ENCODE assay signal across 8 cellular contexts in the genomic region with DNA sequence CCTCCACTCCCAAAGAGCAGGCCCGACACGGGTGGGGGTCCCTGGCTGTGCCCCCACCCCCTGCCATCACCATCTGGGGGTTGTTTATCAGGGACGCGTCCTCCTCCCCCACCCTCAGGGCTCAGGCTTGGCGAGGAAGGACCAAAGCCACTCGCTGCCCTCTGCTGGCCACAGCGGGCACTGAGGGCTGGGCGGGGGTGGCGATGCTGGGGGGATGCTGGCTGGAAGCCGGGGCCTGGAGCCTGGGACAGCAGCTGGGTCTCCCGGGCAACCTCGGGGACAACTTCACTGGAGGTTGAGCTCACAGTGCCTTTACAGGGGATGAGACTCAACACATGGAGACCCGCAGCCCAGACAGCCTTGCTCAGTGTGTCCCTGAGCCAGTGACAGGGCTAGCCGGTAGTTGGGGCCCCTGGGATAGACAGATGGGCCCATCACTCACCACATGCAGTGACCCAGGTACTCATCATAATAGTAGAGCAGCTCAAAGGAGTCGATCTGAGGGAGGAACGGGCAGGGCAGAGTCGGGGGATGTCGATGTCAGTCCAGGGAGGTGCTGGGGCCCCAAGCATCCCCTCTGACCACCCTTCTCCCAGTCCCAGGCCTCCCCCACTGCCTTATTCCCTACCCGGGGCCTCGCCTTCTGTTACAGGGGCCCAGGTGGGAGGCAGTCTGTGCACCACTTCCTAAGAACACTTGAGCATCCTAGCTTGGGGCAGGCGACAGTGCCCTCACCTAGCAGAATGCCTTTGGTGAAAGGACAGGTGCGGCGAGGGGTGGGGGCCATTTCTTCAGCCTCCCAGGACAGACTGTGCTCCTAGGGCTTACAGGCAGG. TPM values are rescaled to one million over a fixed set of nuclear protein-coding genes. Genes with fewer than 3 reads are reported as not detected.
A peak's percentile ranks its signal among the peaks of the same experiment; 100 is the strongest.
DNase-seq lines count a peak whose midpoint lies in the region; ATAC-seq lines count a peak whose summit lies in the region.

No MANE protein-coding gene starts in this region.

- ATAC-seq in Right ventricle myocardium superior (ENCODE audit: poor library complexity): peak; percentile 78
- ATAC-seq in HG03175 (IDR thresholded peaks at IDR 0.05; ENCODE audit: unreplicated experiment): no peak
- no peak for ATAC-seq in GM19455 (IDR thresholded peaks at IDR 0.05; ENCODE audit: unreplicated experiment)

- H3K27me3 Mint-ChIP-seq in activated naive CD8-positive, alpha-beta T cell treated with anti-CD3 and anti-CD28 coated beads for 36 hours: no peaks in the 10 kb centered on the region

- H3K27ac Mint-ChIP-seq in activated naive CD8-positive, alpha-beta T cell treated with anti-CD3 and anti-CD28 coated beads for 36 hours: no peak overlapping the region

- peaks cover 22% of the 10 kb centered on the region for H3K36me3 Mint-ChIP-seq in activated naive CD8-positive, alpha-beta T cell treated with anti-CD3 and anti-CD28 coated beads for 36 hours

- H3K9me3 Mint-ChIP-seq in activated naive CD8-positive, alpha-beta T cell treated with anti-CD3 and anti-CD28 coated beads for 36 hours: no peaks in the 10 kb centered on the region

- intact Hi-C loops in Right ventricle myocardium superior (cut with DNase I): no loop called here
- intact Hi-C loops in posterior vena cava (cut with DNase I): no loop called here

- peaks cover 13% of the 10 kb centered on the region for H3K4me1 Mint-ChIP-seq in activated naive CD8-positive, alpha-beta T cell treated with anti-CD3 and anti-CD28 coated beads for 36 hours

- peak; percentile 6 to 24 for DNase-seq in SHP77 (lab: John Stamatoyannopoulos, UW)
- DNase-seq in SHP77 treated with DMSO at 0.1 percent for 48 hours (lab: John Stamatoyannopoulos, UW): no peak
- DNase-seq in RPMI8226: peak; percentile 46
- DNase-seq in activated naive CD8-positive, alpha-beta T cell treated with anti-CD3 and anti-CD28 coated beads for 36 hours: peak; percentile 59
- peak; percentile 84 for DNase-seq in Right ventricle myocardium superior
- DNase-seq in posterior vena cava (ENCODE audit: low spot score): peak; percentile 90

- no peak overlapping the region for H3K4me3 Mint-ChIP-seq in activated naive CD8-positive, alpha-beta T cell treated with anti-CD3 and anti-CD28 coated beads for 36 hours

RNA-seq across cellular contexts. Expression of gene CALML4, which starts 5.9 kb away (rescaled TPM):
- 1 to 10 TPM; 5.4 to 7.4 TPM for total RNA-seq in activated naive CD8-positive, alpha-beta T cell treated with anti-CD3 and anti-CD28 coated beads for 36 hours
- total RNA-seq in Right ventricle myocardium superior (0.97 TPM), posterior vena cava (1 to 10 TPM; 5.7 to 8.4 TPM)

RNA-seq across cellular contexts. Expression of gene CLN6, which starts 18.5 kb away (rescaled TPM):
- 10 to 100 TPM; 67.7 to 72.0 TPM for total RNA-seq in activated naive CD8-positive, alpha-beta T cell treated with anti-CD3 and anti-CD28 coated beads for 36 hours
- 6.9 TPM for total RNA-seq in Right ventricle myocardium superior
- total RNA-seq in posterior vena cava: 10 to 100 TPM; 14.9 TPM
